ENCODE assay signal across 11 cellular contexts in genomic region chr7:22295402-22296264, GRCh38.
DNase-seq lines count a peak whose midpoint lies in the region; ATAC-seq and TF ChIP-seq lines count a peak whose summit lies in the region.
"Had no signal": no experiment of that assay in that cellular context is flagged by ENCODE, and none has a peak within 500 bp of the region (broad histone marks: within the 10 kb centered on the region; RNA-seq: fewer than 3 reads in every experiment).

No MANE protein-coding gene starts in this region.

- H3K79me2 ChIP-seq in DND-41 (ENCODE audit: insufficient read depth, low read length): peaks cover 3% of the 10 kb centered on the region; the same call in 1 of the 2 replicates
- peaks cover 8% of the 10 kb centered on the region for H3K79me2 ChIP-seq in parathyroid adenoma

- peaks cover 5 to 9% (median 9%) of the 10 kb centered on the region in 3 donors for H3K4me1 Mint-ChIP-seq in T-cell

- ATAC-seq in DND-41 (ENCODE audit: insufficient read depth, low read depth) (no peak), GM18505 (IDR thresholded peaks at IDR 0.05; ENCODE audit: unreplicated experiment) (no peak), T-cell (replicated peaks in 1 of 4) (no peak)

- H3K36me3 ChIP-seq in DND-41 (ENCODE audit: insufficient read depth, low read length): peaks cover 61% of the 10 kb centered on the region
- H3K36me3 ChIP-seq in parathyroid adenoma (ENCODE audit: control insufficient read depth, insufficient read depth, low read length): peaks cover 3% of the 10 kb centered on the region

- no peak overlapping the region for H3K27ac Mint-ChIP-seq in T-cell
- H3K27ac Mint-ChIP-seq: CD8-positive, alpha-beta memory T cell; stimulated activated naive CD8-positive, alpha-beta T cell treated with anti-CD3 and anti-CD28 coated beads, Interleukin-15, Interleukin-2, amounts not matched to agents 100 ng/mL and 50 ng/mL, for 24 hours had no signal

- peaks cover 0 to 4% of the 10 kb centered on the region in 2 donors for H3K27me3 Mint-ChIP-seq in T-cell

- TF ChIP-seq CTCF in DND-41 (IDR thresholded peaks at IDR 0.05; ENCODE audit: borderline replicate concordance, extremely low read depth, low read length, poor library complexity, severe bottlenecking) (no peak), fibroblast of pulmonary artery (IDR thresholded peaks at IDR 0.05; ENCODE audit: low read length, missing control alignments) (no peak), parathyroid adenoma (IDR thresholded peaks at IDR 0.05) (no peak)

- H3K9me3 ChIP-seq in DND-41 (ENCODE audit: insufficient read depth, low read length, severe bottlenecking): no peaks in the 10 kb centered on the region
- no peaks in the 10 kb centered on the region for H3K9me3 ChIP-seq in parathyroid adenoma (ENCODE audit: control insufficient read depth, low read length)

- H3K4me1 ChIP-seq in DND-41 (ENCODE audit: insufficient read depth, low read length) (peaks cover 71% of the 10 kb centered on the region), parathyroid adenoma (peaks cover 31% of the 10 kb centered on the region)

- no peak overlapping the region for H3K4me3 ChIP-seq in DND-41 (ENCODE audit: low read depth in 1 of 2, low read length in 2 of 2)
- H3K4me3 ChIP-seq in fibroblast of pulmonary artery (replicated peaks; ENCODE audit: low read depth, low read length): no peak overlapping the region
- no peak overlapping the region for H3K4me3 ChIP-seq in parathyroid adenoma (ENCODE audit: low read depth, low read length)

- H2AFZ ChIP-seq in DND-41 (ENCODE audit: low read depth, low read length): no peak overlapping the region
- peak overlapping the region; percentile 31 for H2AFZ ChIP-seq in parathyroid adenoma

- TF ChIP-seq POLR2A in GM18505 (IDR thresholded peaks at IDR 0.05; ENCODE audit: borderline replicate concordance, extremely low read depth, insufficient read depth, insufficient read length): no peak

- peak overlapping the region; percentile 56 for H3K27ac ChIP-seq in DND-41 (ENCODE audit: low read length)
- H3K27ac ChIP-seq in parathyroid adenoma: peak overlapping the region; percentile 26

- in situ Hi-C loops in SK-MEL-5 (cut with HindIII; ENCODE audit: low pct_unique_long_range_greater_than_20kb, low sequenced_read_pairs): no loop called here

- no peak overlapping the region for H3K4me2 ChIP-seq in DND-41 (ENCODE audit: insufficient read depth, low read length)
- H3K4me2 ChIP-seq in parathyroid adenoma (ENCODE audit: low read length): no peak overlapping the region

- CTCF ChIA-PET in T-cell (lab: Charles Lee): interaction anchor here in 1 of 2 donors (0.7 kb wide), 1 partner anchor 1827 kb away, joined by 4 read pairs; no protein-coding TSS in a partner anchor

- no peak overlapping the region for H3K4me3 Mint-ChIP-seq in T-cell
- H3K4me3 Mint-ChIP-seq: CD8-positive, alpha-beta memory T cell; stimulated activated naive CD8-positive, alpha-beta T cell treated with anti-CD3 and anti-CD28 coated beads, Interleukin-15, Interleukin-2, amounts not matched to agents 100 ng/mL and 50 ng/mL, for 24 hours had no signal

- H3K36me3 Mint-ChIP-seq in T-cell: no peaks in the 10 kb centered on the region
- H3K36me3 Mint-ChIP-seq: CD8-positive, alpha-beta memory T cell had no signal

- H3K27me3 ChIP-seq in DND-41 (ENCODE audit: insufficient read depth, low read length, poor library complexity): no peaks in the 10 kb centered on the region
- H3K27me3 ChIP-seq in parathyroid adenoma (ENCODE audit: control insufficient read depth, insufficient read depth, low read length): no peaks in the 10 kb centered on the region

- H4K20me1 ChIP-seq in DND-41 (ENCODE audit: insufficient read depth, low read length): no peaks in the 10 kb centered on the region

- H3K9me3 Mint-ChIP-seq in T-cell: no peaks in the 10 kb centered on the region
- H3K9me3 Mint-ChIP-seq: CD8-positive, alpha-beta memory T cell; stimulated activated naive CD8-positive, alpha-beta T cell treated with anti-CD3 and anti-CD28 coated beads, Interleukin-15, Interleukin-2, amounts not matched to agents 100 ng/mL and 50 ng/mL, for 24 hours had no signal

- DNase-seq in DND-41 (no peak), SK-MEL-5 (ENCODE audit: low read depth, low spot score) (peak; percentile 62), fibroblast of pulmonary artery (ENCODE audit: low read depth) (peak; percentile 12), NCI-H1436 treated with DMSO at 0.1 percent for 48 hours (lab: John Stamatoyannopoulos, UW) (no peak), posterior cingulate gyrus (no peak), T-cell (no peak)
- DNase-seq: activated T-cell treated with anti-CD3 and anti-CD28 coated beads, Interleukin-2, amount 50 U/mL, for 48 hours; CD8-positive, alpha-beta memory T cell had no signal

- H3K9ac ChIP-seq in DND-41 (ENCODE audit: low read depth, low read length) (no peak overlapping the region), parathyroid adenoma (no peak overlapping the region)

- intact Hi-C loops in posterior cingulate gyrus (cut with DNase I): loop anchor here (2.0 to 10.0 kb wide), 4 partner anchors 159 to 193 kb away; no protein-coding TSS in a partner anchor

- POLR2A ChIA-PET in T-cell (lab: Charles Lee): no interaction called here

Comparison
In these comparisons a context has a peak if more than half of its experiments do, and no peak if none do; other contexts are left out.
1. DNase-seq: peak in SK-MEL-5 (single experiment) and fibroblast of pulmonary artery (single experiment); none in DND-41 (single experiment), NCI-H1436 treated with DMSO at 0.1 percent for 48 hours (single experiment), posterior cingulate gyrus (0 of 10) and T-cell (0 of 34).